In genomic region chr7:144195212-144195872, GRCh38 we compare ENCODE assay signal across 8 cellular contexts. TPM values are rescaled to one million over a fixed set of nuclear protein-coding genes. Genes with fewer than 3 reads are reported as not detected.
DNase-seq lines count a peak whose midpoint lies in the region; ATAC-seq and TF ChIP-seq lines count a peak whose summit lies in the region.
"Not testable (repeated sequence)": the region's sequence is repeated elsewhere in the genome, so short reads cannot be mapped to it uniquely, and the experiment has no call there.

ARHGEF35 (minus strand) TSS chr7:144195833; CDS start chr7:144188383, 7,450 bp downstream.

- H3K4me1 ChIP-seq in lung (ENCODE audit: control insufficient read depth in 2 of 2, insufficient read depth in 2 of 2, low read length in 2 of 2), result not testable (repeated sequence)

- H3K9me3 Mint-ChIP-seq in activated CD8-positive, alpha-beta T cell treated with anti-CD3 and anti-CD28 coated beads, Interleukin-2, amount 10 ng/mL, durations not matched to agents 7 days and 5 days (ENCODE audit: insufficient read depth); effector memory CD8-positive, alpha-beta T cell; stimulated activated naive CD8-positive, alpha-beta T cell treated with anti-CD3 and anti-CD28 coated beads, Interleukin-15, amount 100 ng/mL, for 72 hours: not testable (repeated sequence)

- not testable (repeated sequence) for H3K36me3 Mint-ChIP-seq in activated CD8-positive, alpha-beta T cell treated with anti-CD3 and anti-CD28 coated beads, Interleukin-2, amount 10 ng/mL, durations not matched to agents 7 days and 5 days (ENCODE audit: low read depth); effector memory CD8-positive, alpha-beta T cell (ENCODE audit: insufficient read depth)

- peak within 1 kb of the TSS; percentile 52 for H3K4me3 Mint-ChIP-seq in activated CD8-positive, alpha-beta T cell treated with anti-CD3 and anti-CD28 coated beads, Interleukin-2, amount 10 ng/mL, durations not matched to agents 7 days and 5 days
- H3K4me3 Mint-ChIP-seq in effector memory CD8-positive, alpha-beta T cell, result not testable (repeated sequence)
- peak within 1 kb of the TSS in 1 of 2 donors; percentile 61 for H3K4me3 Mint-ChIP-seq in stimulated activated naive CD8-positive, alpha-beta T cell treated with anti-CD3 and anti-CD28 coated beads, Interleukin-15, amount 100 ng/mL, for 72 hours

- peak within 1 kb of the TSS; percentile 49 for H3K27ac Mint-ChIP-seq in activated CD8-positive, alpha-beta T cell treated with anti-CD3 and anti-CD28 coated beads, Interleukin-2, amount 10 ng/mL, durations not matched to agents 7 days and 5 days
- H3K27ac Mint-ChIP-seq in effector memory CD8-positive, alpha-beta T cell; stimulated activated naive CD8-positive, alpha-beta T cell treated with anti-CD3 and anti-CD28 coated beads, Interleukin-15, amount 100 ng/mL, for 72 hours: not testable (repeated sequence)

- TF ChIP-seq CTCF in lung (IDR thresholded peaks at IDR 0.05; ENCODE audit: control extremely low read depth, extremely low read depth), result not testable (repeated sequence)

- not testable (repeated sequence) for H3K36me3 ChIP-seq in lung (ENCODE audit: control insufficient read depth in 2 of 2, insufficient read depth in 2 of 2, low read length in 2 of 2)

- H3K4me3 ChIP-seq in lung, result not testable (repeated sequence)

- WGBS in lung, 2 donors, result 1% methylated on average over 11 of the region's 51 CpGs; no CpG with 5 or more reads in 1 of the 2 donors

- CTCF ChIA-PET in activated CD8-positive, alpha-beta T cell treated with anti-CD3 and anti-CD28 coated beads, Interleukin-2, amount 10 ng/mL, durations not matched to agents 7 days and 5 days (lab: Charles Lee), result not testable (repeated sequence)

- DNase-seq in activated CD8-positive, alpha-beta T cell treated with anti-CD3 and anti-CD28 coated beads, Interleukin-2, amount 10 ng/mL, durations not matched to agents 7 days and 5 days; effector memory CD8-positive, alpha-beta T cell; stimulated activated naive CD8-positive, alpha-beta T cell treated with anti-CD3 and anti-CD28 coated beads, Interleukin-15, amount 100 ng/mL, for 72 hours: not testable (repeated sequence)
- peak; percentile 29 for DNase-seq in lung (ENCODE audit: low spot score)

- ATAC-seq in GM18517 (IDR thresholded peaks at IDR 0.05; ENCODE audit: unreplicated experiment) (peak; percentile 73), GM21390 (IDR thresholded peaks at IDR 0.05; ENCODE audit: unreplicated experiment) (peak; percentile 59), HG02884 (IDR thresholded peaks at IDR 0.05; ENCODE audit: unreplicated experiment) (peak; percentile 51), HG03460 (IDR thresholded peaks at IDR 0.05; ENCODE audit: unreplicated experiment) (peak; percentile 61), lung (ENCODE audit: insufficient read depth, low FRiP score) (peak; percentile 88)
- peak; percentile 79 for ATAC-seq in activated CD8-positive, alpha-beta T cell treated with anti-CD3 and anti-CD28 coated beads, Interleukin-2, amount 10 ng/mL, durations not matched to agents 7 days and 5 days
- ATAC-seq in effector memory CD8-positive, alpha-beta T cell (replicated peaks), result peak; percentile 66
- peak; percentile 82 for ATAC-seq in stimulated activated naive CD8-positive, alpha-beta T cell treated with anti-CD3 and anti-CD28 coated beads, Interleukin-15, amount 100 ng/mL, for 72 hours

- H3K9me3 ChIP-seq in lung (ENCODE audit: control insufficient read depth in 2 of 2, insufficient read depth in 1 of 2, low read length in 1 of 2), result not testable (repeated sequence)

- H3K27me3 Mint-ChIP-seq in activated CD8-positive, alpha-beta T cell treated with anti-CD3 and anti-CD28 coated beads, Interleukin-2, amount 10 ng/mL, durations not matched to agents 7 days and 5 days (ENCODE audit: low read depth); effector memory CD8-positive, alpha-beta T cell; stimulated activated naive CD8-positive, alpha-beta T cell treated with anti-CD3 and anti-CD28 coated beads, Interleukin-15, amount 100 ng/mL, for 72 hours: not testable (repeated sequence)

- not testable (repeated sequence) for H3K27me3 ChIP-seq in lung (ENCODE audit: control insufficient read depth, insufficient read depth)

- POLR2A ChIA-PET in activated CD8-positive, alpha-beta T cell treated with anti-CD3 and anti-CD28 coated beads, Interleukin-2, amount 10 ng/mL, durations not matched to agents 7 days and 5 days (lab: Charles Lee), result not testable (repeated sequence)

- H3K27ac ChIP-seq in lung (ENCODE audit: low read depth in 1 of 2, low read length in 1 of 2), result not testable (repeated sequence)

- not testable (repeated sequence) for H3K4me1 Mint-ChIP-seq in activated CD8-positive, alpha-beta T cell treated with anti-CD3 and anti-CD28 coated beads, Interleukin-2, amount 10 ng/mL, durations not matched to agents 7 days and 5 days (ENCODE audit: low read depth); effector memory CD8-positive, alpha-beta T cell (ENCODE audit: low read depth in 2 of 2); stimulated activated naive CD8-positive, alpha-beta T cell treated with anti-CD3 and anti-CD28 coated beads, Interleukin-15, amount 100 ng/mL, for 72 hours

RNA-seq across cellular contexts. Expression of gene ARHGEF35, which starts in this region (rescaled TPM):
- 1 to 10 TPM; 2.4 to 2.6 TPM for total RNA-seq in activated CD8-positive, alpha-beta T cell treated with anti-CD3 and anti-CD28 coated beads, Interleukin-2, amount 10 ng/mL, durations not matched to agents 7 days and 5 days
- total RNA-seq in lung, result 10 to 100 TPM in 1 of 2 donors, 1 to 10 TPM in 1; 9.0 to 10.8 TPM
- polyA plus RNA-seq in lung, result 10 to 100 TPM in 1 of 2 donors, 1 to 10 TPM in 1; 8.4 to 12.4 TPM
